ENCODE assay signal across 28 cellular contexts in the genomic region with DNA sequence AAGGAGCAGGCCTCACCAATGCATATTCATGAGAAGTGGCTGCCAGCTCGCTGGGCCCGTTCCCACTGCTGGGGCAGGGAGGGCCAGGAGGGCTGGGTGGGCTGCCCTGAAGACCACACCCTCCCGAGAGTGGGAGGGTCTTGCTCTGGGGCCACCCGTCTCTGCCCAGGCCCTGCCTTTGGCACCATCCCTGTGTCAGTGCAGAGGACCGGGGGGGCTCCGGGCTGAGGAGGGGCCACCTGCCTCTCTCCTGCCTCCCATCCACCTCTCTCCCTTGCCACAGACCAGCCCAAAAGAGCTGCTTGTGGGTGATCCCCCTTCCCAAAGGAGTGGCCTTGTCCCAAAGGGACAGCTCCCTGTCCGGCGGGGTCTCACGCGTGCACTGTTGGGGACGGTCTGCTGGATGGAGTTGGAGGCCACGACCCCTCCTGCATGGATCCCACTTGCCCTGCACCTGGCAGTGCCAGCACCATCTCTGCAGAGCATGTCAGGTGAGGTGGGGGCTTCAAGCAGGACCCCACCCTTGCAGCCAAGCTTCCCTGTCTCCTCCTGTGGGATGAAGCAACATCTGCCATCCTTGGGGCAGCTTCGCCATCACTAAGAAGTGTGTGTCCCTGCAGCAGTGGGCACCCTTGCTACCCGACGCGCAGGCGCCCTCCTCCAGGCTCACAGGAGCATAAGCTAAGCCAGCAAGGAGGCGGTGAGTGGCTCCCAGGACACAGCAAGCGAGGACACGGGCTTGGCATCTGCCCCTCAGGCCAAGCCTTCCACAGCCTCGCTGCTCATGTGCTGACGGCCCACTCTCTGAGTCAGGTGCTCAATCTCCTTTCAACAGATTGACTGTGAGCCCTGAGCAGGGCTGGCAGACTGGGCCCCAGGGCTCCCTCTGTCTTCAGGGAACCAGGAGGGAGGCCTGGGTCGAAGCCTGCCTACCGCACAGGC.
DNase-seq lines count a peak whose midpoint lies in the region; ATAC-seq and TF ChIP-seq lines count a peak whose summit lies in the region.
"Had no signal": no experiment of that assay in that cellular context is flagged by ENCODE, and none has a peak within 500 bp of the region (broad histone marks: within the 10 kb centered on the region; RNA-seq: fewer than 3 reads in every experiment).

No MANE protein-coding gene starts in this region.

- H3K4me3 Mint-ChIP-seq in brain (no peak overlapping the region), osteocyte (ENCODE audit: unreplicated experiment) (no peak overlapping the region), nephron progenitor cell (no peak overlapping the region)
- H3K4me3 Mint-ChIP-seq: activated naive CD8-positive, alpha-beta T cell treated with anti-CD3 and anti-CD28 coated beads for 36 hours; mesothelial cell of epicardium; naive thymus-derived CD4-positive, alpha-beta T cell had no signal

- H3K27me3 Mint-ChIP-seq in brain (peaks cover 3% of the 10 kb centered on the region), osteocyte (ENCODE audit: unreplicated experiment) (no peaks in the 10 kb centered on the region), nephron progenitor cell (ENCODE audit: low read depth, poor library complexity) (peaks cover 11% of the 10 kb centered on the region)

- in situ Hi-C loops in GM13976 (cut with MboI; ENCODE audit: low sequenced_read_pairs, unreplicated experiment): no loop called here

- TF ChIP-seq CTCF in GM13976 (IDR thresholded peaks at IDR 0.05; ENCODE audit: borderline replicate concordance, control extremely low read depth, extremely low read depth, insufficient read depth, missing control alignments) (no peak), brain (conservative IDR thresholded peaks at IDR 0.05) (no peak), osteocyte (IDR thresholded peaks at IDR 0.05) (no peak), nephron progenitor cell (IDR thresholded peaks at IDR 0.05) (no peak)

- H3K36me3 Mint-ChIP-seq in brain: no peaks in the 10 kb centered on the region
- H3K36me3 Mint-ChIP-seq in osteocyte (ENCODE audit: unreplicated experiment): no peaks in the 10 kb centered on the region
- H3K36me3 Mint-ChIP-seq in nephron progenitor cell (ENCODE audit: low read depth): no peaks in the 10 kb centered on the region
- H3K36me3 Mint-ChIP-seq: activated naive CD8-positive, alpha-beta T cell treated with anti-CD3 and anti-CD28 coated beads for 36 hours; mesothelial cell of epicardium; naive thymus-derived CD4-positive, alpha-beta T cell had no signal

- ATAC-seq in left cardiac atrium (peak; percentile 80 to 84), GM21825 (IDR thresholded peaks at IDR 0.05; ENCODE audit: unreplicated experiment) (no peak), GM18870 (IDR thresholded peaks at IDR 0.05; ENCODE audit: unreplicated experiment) (no peak)
- ATAC-seq: left lobe of liver; naive thymus-derived CD4-positive, alpha-beta T cell; pancreas had no signal

- H3K4me1 Mint-ChIP-seq in brain (peaks cover 89% of the 10 kb centered on the region), osteocyte (ENCODE audit: unreplicated experiment) (peaks cover 33% of the 10 kb centered on the region), nephron progenitor cell (peaks cover 59% of the 10 kb centered on the region)
- H3K4me1 Mint-ChIP-seq: activated naive CD8-positive, alpha-beta T cell treated with anti-CD3 and anti-CD28 coated beads for 36 hours; naive thymus-derived CD4-positive, alpha-beta T cell had no signal

- H3K27ac Mint-ChIP-seq in brain (peak overlapping the region in 4 of 5 experiments; percentile 83 to 94 (median 88)), osteocyte (ENCODE audit: unreplicated experiment) (no peak overlapping the region), nephron progenitor cell (no peak overlapping the region)
- H3K27ac Mint-ChIP-seq: activated naive CD8-positive, alpha-beta T cell treated with anti-CD3 and anti-CD28 coated beads for 36 hours; mesothelial cell of epicardium; naive thymus-derived CD4-positive, alpha-beta T cell had no signal

- intact Hi-C loops in left cardiac atrium (cut with DNase I): no loop called here

- peak; percentile 25 for DNase-seq in GM13976 (ENCODE audit: low spot score)
- peak; percentile 68 for DNase-seq in left cardiac atrium
- DNase-seq in osteocyte (ENCODE audit: extremely low spot score, unreplicated experiment): peak; percentile 76
- DNase-seq in nephron progenitor cell: no peak
- DNase-seq: activated CD4-positive, alpha-beta T cell treated with anti-CD3 and anti-CD28 coated beads, Interleukin-2, amount 50 U/mL, for 48 hours; activated CD4-positive, CD25-positive, alpha-beta regulatory T cell; activated naive CD8-positive, alpha-beta T cell treated with anti-CD3 and anti-CD28 coated beads for 36 hours; C1 segment of cervical spinal cord; COR-L47; dermis blood vessel endothelial cell; DMS53; GDM1; hippocampal formation; naive thymus-derived CD4-positive, alpha-beta T cell; NCI-H1048; NCI-H1694 treated with DMSO at 0.1 percent for 48 hours; NCI-H524 treated with DMSO at 0.1 percent for 48 hours; SHP77 treated with DMSO at 0.1 percent for 48 hours; stimulated activated CD4-positive, alpha-beta T cell treated with anti-CD3 and anti-CD28 coated beads, Interleukin-2, amount 100 ng/mL, for 24 hours; SW 1271; T1000; transverse colon had no signal

- H3K9me3 Mint-ChIP-seq in brain: peaks cover 0 to 2% (median 0%) of the 10 kb centered on the region in 5 experiments
- H3K9me3 Mint-ChIP-seq in osteocyte (ENCODE audit: unreplicated experiment): no peaks in the 10 kb centered on the region
- H3K9me3 Mint-ChIP-seq in nephron progenitor cell: no peaks in the 10 kb centered on the region
- H3K9me3 Mint-ChIP-seq: activated naive CD8-positive, alpha-beta T cell treated with anti-CD3 and anti-CD28 coated beads for 36 hours; mesothelial cell of epicardium had no signal

Comparison
In these comparisons a context has a peak if more than half of its experiments do, and no peak if none do; other contexts are left out.
1. H3K27ac Mint-ChIP-seq: peak in brain (4 of 5); none in osteocyte (single experiment) and nephron progenitor cell (single experiment).
2. ATAC-seq: peak in left cardiac atrium (2 of 2); none in GM21825 (single experiment) and GM18870 (single experiment).